ENCODE assay signal across 9 cellular contexts in the genomic region with DNA sequence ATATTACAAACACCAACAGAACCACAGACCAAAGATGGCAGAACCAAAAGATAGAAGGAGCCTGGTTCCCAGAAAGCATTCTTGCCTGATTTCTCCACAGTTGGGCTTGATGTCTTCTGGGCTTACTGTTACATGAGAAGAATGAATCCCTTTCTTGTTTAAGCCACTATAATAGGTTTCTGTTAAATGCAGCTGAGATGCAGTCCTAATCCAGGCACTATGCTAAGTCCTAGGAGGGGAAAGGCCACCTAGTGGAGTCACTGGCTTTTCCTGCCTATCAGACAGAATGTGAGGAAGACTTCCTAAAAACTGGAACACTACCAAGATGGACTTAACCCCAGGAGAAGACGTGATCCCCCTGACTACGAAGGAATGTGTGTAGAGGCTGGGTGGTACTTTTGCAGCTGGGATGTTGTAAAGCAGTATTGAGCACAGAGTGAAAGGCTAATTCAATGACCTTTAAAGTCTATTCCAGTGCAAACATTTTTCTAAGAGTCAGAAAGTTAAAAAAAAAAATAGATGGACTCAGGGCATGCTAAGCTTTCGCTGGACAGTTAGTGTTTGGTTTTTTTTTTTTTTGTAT.
DNase-seq lines count a peak whose midpoint lies in the region; ATAC-seq and TF ChIP-seq lines count a peak whose summit lies in the region.
"Had no signal": no experiment of that assay in that cellular context is flagged by ENCODE, and none has a peak within 500 bp of the region (broad histone marks: within the 10 kb centered on the region; RNA-seq: fewer than 3 reads in every experiment).

No MANE protein-coding gene starts in this region.

- peak; percentile 63 for TF ChIP-seq CTCF in AG10803 (conservative IDR thresholded peaks at IDR 0.05; ENCODE audit: low read length)
- peak; percentile 27 for TF ChIP-seq CTCF in WI38 (IDR thresholded peaks at IDR 0.05; ENCODE audit: low read depth, low read length)

- ATAC-seq in GM18909 (IDR thresholded peaks at IDR 0.05; ENCODE audit: poor library complexity, unreplicated experiment): no peak
- no peak for ATAC-seq in GM18519 (IDR thresholded peaks at IDR 0.05; ENCODE audit: low FRiP score, unreplicated experiment)
- ATAC-seq: naive thymus-derived CD8-positive, alpha-beta T cell had no signal

- CTCF ChIA-PET in HEK293T (lab: Yijun Ruan, JAX): interaction anchor here (0.6 to 1.0 kb wide), 3 partner anchors 162 to 914 kb away, joined by 3 read pairs; no protein-coding TSS in a partner anchor

- POLR2A ChIA-PET in HEK293T (lab: Yijun Ruan, JAX): no interaction called here

- DNase-seq in AG10803 (ENCODE audit: low read depth) (peak; percentile 54), HEK293T (ENCODE audit: extremely low spot score) (peak; percentile 30), kidney tubule cell (ENCODE audit: low spot score) (peak; percentile 43), inferior parietal cortex (ENCODE audit: extremely low spot score) (no peak)
- no peak for DNase-seq in activated CD4-positive, CD25-positive, alpha-beta regulatory T cell (lab: John Stamatoyannopoulos, UW)
- DNase-seq: naive thymus-derived CD8-positive, alpha-beta T cell had no signal

- H3K4me3 ChIP-seq in AG10803 (ENCODE audit: low read length) (no peak overlapping the region), WI38 (ENCODE audit: low read depth, low read length) (no peak overlapping the region)

TF ChIP-seq in HEK293T, 16 proteins besides CTCF, POLR2A, EP300 and RAD21:
- TF ChIP-seq CTBP1 (IDR thresholded peaks at IDR 0.05; ENCODE audit: borderline replicate concordance) (no peak), HDGF (IDR thresholded peaks at IDR 0.05; ENCODE audit: borderline replicate concordance) (no peak), SP1 (IDR thresholded peaks at IDR 0.05) (no peak), FOXK2 (IDR thresholded peaks at IDR 0.05) (no peak), ARNT (IDR thresholded peaks at IDR 0.05) (no peak), SUZ12 (IDR thresholded peaks at IDR 0.05) (no peak), BHLHE40 (IDR thresholded peaks at IDR 0.05; ENCODE audit: borderline replicate concordance) (no peak), FOXA1 (IDR thresholded peaks at IDR 0.05) (no peak), ELF4 (IDR thresholded peaks at IDR 0.05) (no peak), FOXM1 (IDR thresholded peaks at IDR 0.05; ENCODE audit: borderline replicate concordance) (no peak), LEF1 (IDR thresholded peaks at IDR 0.05; ENCODE audit: borderline replicate concordance) (no peak), TARDBP (IDR thresholded peaks at IDR 0.05) (no peak), ZNF384 (IDR thresholded peaks at IDR 0.05) (no peak)

Comparison
In these comparisons a context has a peak if more than half of its experiments do, and no peak if none do; other contexts are left out.
1. DNase-seq: peak in AG10803 (single experiment), HEK293T (single experiment) and kidney tubule cell (single experiment); none in activated CD4-positive, CD25-positive, alpha-beta regulatory T cell (0 of 4) and inferior parietal cortex (single experiment).